ENCODE assay signal across 1 cellular context in the genomic region with DNA sequence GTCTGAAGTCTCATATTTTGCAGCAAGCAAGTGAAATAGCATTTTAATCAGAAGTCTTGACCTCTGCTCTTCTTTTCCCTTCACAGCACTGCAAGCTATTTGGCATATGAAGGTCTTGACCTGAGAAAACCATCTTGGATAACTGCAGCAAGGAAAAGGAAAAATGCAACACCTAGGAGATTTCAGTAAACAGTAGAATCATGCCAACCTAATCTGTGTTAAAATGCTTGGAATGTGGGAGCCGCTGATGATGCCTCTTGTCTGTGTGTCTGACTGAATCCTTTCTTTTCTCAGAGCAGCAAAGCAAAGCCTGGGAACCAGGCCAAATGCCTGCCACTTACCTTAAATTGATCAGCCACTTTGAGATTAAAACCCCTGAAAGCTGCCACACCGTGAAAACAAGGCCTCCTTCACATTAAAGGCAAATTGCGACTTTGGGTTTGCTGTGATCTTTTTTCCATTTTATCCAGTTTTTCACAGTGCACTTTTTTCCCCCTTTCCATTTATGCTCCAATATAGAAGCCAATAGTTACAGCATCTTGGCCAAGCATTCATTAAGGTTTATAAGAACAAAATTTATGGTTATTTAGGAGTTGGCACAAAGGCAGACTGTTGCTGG.
A peak's percentile ranks its signal among the peaks of the same experiment; 100 is the strongest.
TF ChIP-seq lines count a peak whose summit lies in the region.

No MANE protein-coding gene starts in this region.

TF ChIP-seq in H1, 55 proteins besides CTCF, POLR2A, EP300 and RAD21:
- no peak for TF ChIP-seq RXRA (IDR thresholded peaks at IDR 0.05; ENCODE audit: insufficient read depth, low read depth, low read length)
- TF ChIP-seq ASH2L (IDR thresholded peaks at IDR 0.05; ENCODE audit: low read length): peak; percentile 49
- TF ChIP-seq SP1 (IDR thresholded peaks at IDR 0.05; ENCODE audit: low read depth, low read length): peak; percentile 71; the same call in 1 of the 2 replicates
- TF ChIP-seq TEAD4 (IDR thresholded peaks at IDR 0.05; ENCODE audit: low read depth, low read length): peak; percentile 96
- TF ChIP-seq, protein P1, sequence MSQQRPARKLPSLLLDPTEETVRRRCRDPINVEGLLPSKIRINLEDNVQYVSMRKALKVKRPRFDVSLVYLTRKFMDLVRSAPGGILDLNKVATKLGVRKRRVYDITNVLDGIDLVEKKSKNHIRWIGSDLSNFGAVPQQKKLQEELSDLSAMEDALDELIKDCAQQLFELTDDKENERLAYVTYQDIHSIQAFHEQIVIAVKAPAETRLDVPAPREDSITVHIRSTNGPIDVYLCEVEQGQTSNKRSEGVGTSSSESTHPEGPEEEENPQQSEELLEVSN (IDR thresholded peaks at IDR 0.05): no peak
